Comparison of ENCODE assay signal across 20 cellular contexts in the genomic region with DNA sequence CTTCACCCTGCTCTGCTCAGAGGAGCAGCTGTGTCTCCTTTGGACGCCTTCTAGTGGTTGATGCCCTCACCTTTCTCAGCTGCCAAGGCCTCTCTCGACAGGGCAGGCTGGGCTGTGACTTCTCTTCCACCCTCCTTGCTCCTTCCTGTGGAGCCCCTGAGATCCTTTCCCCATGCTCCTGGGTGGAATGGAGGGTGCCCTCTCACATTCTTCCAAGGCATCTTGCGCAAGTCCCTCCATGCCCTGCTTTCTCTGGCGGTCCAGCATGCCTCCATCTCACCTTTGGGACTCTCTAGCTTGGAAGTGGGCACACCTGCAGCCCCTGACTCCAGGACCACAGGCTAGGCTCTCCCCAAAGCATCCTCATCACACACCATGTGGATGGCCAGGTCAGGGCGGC.
DNase-seq lines count a peak whose midpoint lies in the region; ATAC-seq, FAIRE-seq and TF ChIP-seq lines count a peak whose summit lies in the region.
"Had no signal": no experiment of that assay in that cellular context is flagged by ENCODE, and none has a peak within 500 bp of the region (broad histone marks: within the 10 kb centered on the region; RNA-seq: fewer than 3 reads in every experiment).

No MANE protein-coding gene starts in this region.

- H3K27me3 Mint-ChIP-seq in neural crest cell (ENCODE audit: low read depth) (no peaks in the 10 kb centered on the region), progenitor cell of endocrine pancreas (no peaks in the 10 kb centered on the region)
- H3K27me3 Mint-ChIP-seq: CD4-positive, alpha-beta memory T cell had no signal

- CTCF ChIA-PET in A549 (lab: Yijun Ruan, JAX): interaction anchor here (1.1 to 6.1 kb wide), 5 partner anchors 9 to 134 kb away, joined by 4 to 287 read pairs (median 31); no protein-coding TSS in a partner anchor
- CTCF ChIA-PET in SK-N-SH (lab: Yijun Ruan, JAX): interaction anchor here (1.4 to 12.9 kb wide), 4 partner anchors 11 to 382 kb away, joined by 3 to 237 read pairs (median 24); no protein-coding TSS in a partner anchor

- POLR2A ChIA-PET in A549 (lab: Yijun Ruan, JAX) (no interaction called here), SK-N-SH (lab: Yijun Ruan, JAX) (no interaction called here)

- H3K27ac Mint-ChIP-seq in neural crest cell (ENCODE audit: unreplicated experiment): peak overlapping the region; percentile 58
- H3K27ac Mint-ChIP-seq in progenitor cell of endocrine pancreas: no peak overlapping the region

- H3K4me1 ChIP-seq in A549: peaks cover 27% of the 10 kb centered on the region
- H3K4me1 ChIP-seq in OCI-LY1 (ENCODE audit: insufficient read depth, low read length, severe bottlenecking): peaks cover 9% of the 10 kb centered on the region
- H3K4me1 ChIP-seq in SK-N-SH (ENCODE audit: control insufficient read depth in 1 of 2, insufficient read depth in 2 of 2, low read depth in 1 of 2, low read length in 1 of 2): no peaks in the 10 kb centered on the region; a peak in 1 of 4 replicates
- H3K4me1 ChIP-seq: BE2C had no signal

- H3K27ac ChIP-seq in A549 (no peak overlapping the region), OCI-LY1 (ENCODE audit: low read depth, low read length, poor library complexity, severe bottlenecking) (no peak overlapping the region), SK-N-SH (ENCODE audit: low read depth in 2 of 2, low read length in 1 of 2) (no peak overlapping the region)
- H3K27ac ChIP-seq: C4-2B, GM23248 had no signal

- H4K20me1 ChIP-seq in OCI-LY1 (ENCODE audit: insufficient read depth, low read length) (no peaks in the 10 kb centered on the region), SK-N-SH (ENCODE audit: insufficient read depth) (no peaks in the 10 kb centered on the region)

- no peak overlapping the region for H3K4me3 Mint-ChIP-seq in neural crest cell
- H3K4me3 Mint-ChIP-seq in progenitor cell of endocrine pancreas (ENCODE audit: low read depth): no peak overlapping the region

- ATAC-seq in A549 (no peak), HG02973 (IDR thresholded peaks at IDR 0.05; ENCODE audit: unreplicated experiment) (no peak)
- ATAC-seq: GM12878, K562 had no signal

- H3K9me3 Mint-ChIP-seq in neural crest cell (no peaks in the 10 kb centered on the region), progenitor cell of endocrine pancreas (ENCODE audit: low read depth) (no peaks in the 10 kb centered on the region)
- H3K9me3 Mint-ChIP-seq: CD4-positive, alpha-beta memory T cell had no signal

- TF ChIP-seq RAD21 in A549 (conservative IDR thresholded peaks at IDR 0.05 in 1 of 2, IDR thresholded peaks at IDR 0.05 in 1 of 2) (no peak), SK-N-SH (IDR thresholded peaks at IDR 0.05; ENCODE audit: low read length) (no peak)

- H3K27me3 ChIP-seq in OCI-LY1 (ENCODE audit: insufficient read depth, low read length) (no peaks in the 10 kb centered on the region), SK-N-SH (ENCODE audit: insufficient read depth) (no peaks in the 10 kb centered on the region)
- H3K27me3 ChIP-seq: BE2C had no signal

- H2AFZ ChIP-seq in OCI-LY1 (ENCODE audit: low read length) (no peak overlapping the region), SK-N-SH (ENCODE audit: low read depth) (no peak overlapping the region)
- H2AFZ ChIP-seq: GM23248 had no signal

- WGBS in A549 (ENCODE audit: missing lambda C conversion rate): 84% methylated on average over 5 of the region's 5 CpGs
- 94% methylated on average over 3 of the region's 5 CpGs for WGBS in SK-N-SH (ENCODE audit: low lambda C conversion rate)

- H3K4me2 ChIP-seq in A549 (no peak overlapping the region), OCI-LY1 (ENCODE audit: low read length) (no peak overlapping the region), SK-N-SH (no peak overlapping the region)

- no peaks in the 10 kb centered on the region for H3F3A ChIP-seq in OCI-LY1 (ENCODE audit: insufficient read depth, low read length)
- H3F3A ChIP-seq in SK-N-SH (replicated peaks; ENCODE audit: insufficient read depth): no peaks in the 10 kb centered on the region

- H3K79me2 ChIP-seq in OCI-LY1 (ENCODE audit: insufficient read depth, low read length): no peaks in the 10 kb centered on the region
- no peaks in the 10 kb centered on the region for H3K79me2 ChIP-seq in SK-N-SH (ENCODE audit: insufficient read depth)

- no peak for TF ChIP-seq POLR2A in A549 (IDR thresholded peaks at IDR 0.05; ENCODE audit: low read length)

- H3K4me1 Mint-ChIP-seq in neural crest cell (peaks cover 2% of the 10 kb centered on the region), progenitor cell of endocrine pancreas (ENCODE audit: low read depth) (no peaks in the 10 kb centered on the region)

- no peaks in the 10 kb centered on the region for H3K9me3 ChIP-seq in A549
- no peaks in the 10 kb centered on the region for H3K9me3 ChIP-seq in OCI-LY1 (ENCODE audit: low read length)
- H3K9me3 ChIP-seq in SK-N-SH: no peaks in the 10 kb centered on the region
- H3K9me3 ChIP-seq: BE2C had no signal

- no peak for DNase-seq in A549 (ENCODE audit: low read depth in 1 of 2, low spot score in 1 of 2)
- no peak for DNase-seq in neural crest cell (ENCODE audit: low read depth, low spot score)
- DNase-seq in progenitor cell of endocrine pancreas (ENCODE audit: low spot score, unreplicated experiment): no peak
- DNase-seq in SK-N-SH: no peak
- DNase-seq: BE2C; CD4-positive, alpha-beta memory T cell; COR-L47; DND-41; GDM1; GM23248; H7 had no signal

- H3K9me2 ChIP-seq in OCI-LY1 (ENCODE audit: low read depth, low read length) (no peaks in the 10 kb centered on the region), SK-N-SH (no peaks in the 10 kb centered on the region)

- no peak for FAIRE-seq in A549 (lab: Jason Lieb, UNC)
- FAIRE-seq: A204.1, D721Med, GM12878, GM18507, K562 had no signal

- no peak overlapping the region for H3K4me3 ChIP-seq in A549
- no peak overlapping the region for H3K4me3 ChIP-seq in OCI-LY1 (ENCODE audit: low read depth, low read length, poor library complexity, severe bottlenecking)
- H3K4me3 ChIP-seq in SK-N-SH (ENCODE audit: low read depth in 2 of 2, low read length in 1 of 2): no peak overlapping the region
- H3K4me3 ChIP-seq: GM12878, GM23248, K562 had no signal

- no peaks in the 10 kb centered on the region for H3K36me3 ChIP-seq in OCI-LY1 (ENCODE audit: insufficient read depth, low read length)
- H3K36me3 ChIP-seq in SK-N-SH (replicated peaks in 1 of 2; ENCODE audit: control insufficient read depth in 1 of 2, insufficient read depth in 2 of 2, low read length in 1 of 2): no peaks in the 10 kb centered on the region
- H3K36me3 ChIP-seq: BE2C had no signal

- TF ChIP-seq CTCF in A549 (IDR thresholded peaks at IDR 0.05) (no peak), GM12872 (IDR thresholded peaks at IDR 0.05; ENCODE audit: insufficient read depth, low read depth, low read length) (peak; percentile 16; the same call in 1 of the 3 replicates), OCI-LY1 (IDR thresholded peaks at IDR 0.05; ENCODE audit: low read length) (peak; percentile 10; the same call in 1 of the 2 replicates), neural crest cell (conservative IDR thresholded peaks at IDR 0.05) (no peak), progenitor cell of endocrine pancreas (IDR thresholded peaks at IDR 0.05; ENCODE audit: unreplicated experiment) (no peak), SK-N-SH (IDR thresholded peaks at IDR 0.05) (no peak)

- no peaks in the 10 kb centered on the region for H3K36me3 Mint-ChIP-seq in neural crest cell (ENCODE audit: low read depth)
- no peaks in the 10 kb centered on the region for H3K36me3 Mint-ChIP-seq in progenitor cell of endocrine pancreas (ENCODE audit: insufficient read depth)

- no peak overlapping the region for H3K9ac ChIP-seq in OCI-LY1 (ENCODE audit: low read length)
- H3K9ac ChIP-seq in SK-N-SH: no peak overlapping the region
- H3K9ac ChIP-seq: GM23248 had no signal

- TF ChIP-seq EP300 in A549 (IDR thresholded peaks at IDR 0.05): no peak
- TF ChIP-seq EP300 in SK-N-SH (IDR thresholded peaks at IDR 0.05; ENCODE audit: borderline replicate concordance in 1 of 2, low read depth in 1 of 2, low read length in 1 of 2): no peak

TF ChIP-seq in A549, 52 proteins besides CTCF, POLR2A, EP300 and RAD21:
- no peak for TF ChIP-seq RARB (CRISPR knock-in tag; IDR thresholded peaks at IDR 0.05)
- peak; percentile 6 to 39; a peak in 1 of 4 replicates for TF ChIP-seq CEBPB (IDR thresholded peaks at IDR 0.05)
- TF ChIP-seq, protein P1, sequence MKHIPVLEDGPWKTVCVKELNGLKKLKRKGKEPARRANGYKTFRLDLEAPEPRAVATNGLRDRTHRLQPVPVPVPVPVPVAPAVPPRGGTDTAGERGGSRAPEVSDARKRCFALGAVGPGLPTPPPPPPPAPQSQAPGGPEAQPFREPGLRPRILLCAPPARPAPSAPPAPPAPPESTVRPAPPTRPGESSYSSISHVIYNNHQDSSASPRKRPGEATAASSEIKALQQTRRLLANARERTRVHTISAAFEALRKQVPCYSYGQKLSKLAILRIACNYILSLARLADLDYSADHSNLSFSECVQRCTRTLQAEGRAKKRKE (CRISPR knock-in tag; IDR thresholded peaks at IDR 0.05; ENCODE audit: low read depth): no peak
- no peak for TF ChIP-seq HOXB5 (CRISPR knock-in tag; IDR thresholded peaks at IDR 0.05)

TF ChIP-seq in SK-N-SH, 30 proteins besides CTCF, POLR2A, EP300 and RAD21:
- no peak for TF ChIP-seq RCOR1 (IDR thresholded peaks at IDR 0.05; ENCODE audit: low read length)
- no peak for TF ChIP-seq SIN3A (IDR thresholded peaks at IDR 0.05; ENCODE audit: borderline replicate concordance, low read depth, low read length)

Comparison
In these comparisons a context has a peak if more than half of its experiments do, and no peak if none do; other contexts are left out.
1. CTCF ChIP-seq: peak in GM12872 (single experiment) and OCI-LY1 (single experiment); none in A549 (single experiment), neural crest cell (single experiment), progenitor cell of endocrine pancreas (single experiment) and SK-N-SH (single experiment).